1 cellular context compared by ENCODE assay signal in the genomic region with DNA sequence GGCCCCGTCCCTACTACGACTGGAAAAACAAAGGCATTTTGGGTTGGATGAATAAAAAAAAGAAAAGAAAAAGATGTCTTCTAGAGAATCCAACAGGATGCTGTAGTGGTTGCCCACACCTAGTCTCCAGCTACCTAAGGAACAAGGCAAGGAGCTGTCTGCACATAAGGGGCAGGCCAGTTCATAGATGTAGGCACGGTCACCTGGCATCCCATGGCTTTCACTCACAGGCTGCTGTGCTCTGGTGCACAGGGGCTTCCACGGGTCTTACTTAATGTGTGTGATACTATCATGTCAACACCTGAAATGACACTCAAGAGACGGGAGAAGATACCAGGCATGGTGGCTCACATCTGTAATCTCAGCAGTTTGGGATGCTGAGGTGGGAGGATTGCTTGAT.
TF ChIP-seq lines count a peak whose summit lies in the region.

No MANE protein-coding gene starts in this region.

TF ChIP-seq in HepG2, 621 proteins besides CTCF, POLR2A, EP300 and RAD21 (continued from another document):
- TF ChIP-seq, protein P1, sequence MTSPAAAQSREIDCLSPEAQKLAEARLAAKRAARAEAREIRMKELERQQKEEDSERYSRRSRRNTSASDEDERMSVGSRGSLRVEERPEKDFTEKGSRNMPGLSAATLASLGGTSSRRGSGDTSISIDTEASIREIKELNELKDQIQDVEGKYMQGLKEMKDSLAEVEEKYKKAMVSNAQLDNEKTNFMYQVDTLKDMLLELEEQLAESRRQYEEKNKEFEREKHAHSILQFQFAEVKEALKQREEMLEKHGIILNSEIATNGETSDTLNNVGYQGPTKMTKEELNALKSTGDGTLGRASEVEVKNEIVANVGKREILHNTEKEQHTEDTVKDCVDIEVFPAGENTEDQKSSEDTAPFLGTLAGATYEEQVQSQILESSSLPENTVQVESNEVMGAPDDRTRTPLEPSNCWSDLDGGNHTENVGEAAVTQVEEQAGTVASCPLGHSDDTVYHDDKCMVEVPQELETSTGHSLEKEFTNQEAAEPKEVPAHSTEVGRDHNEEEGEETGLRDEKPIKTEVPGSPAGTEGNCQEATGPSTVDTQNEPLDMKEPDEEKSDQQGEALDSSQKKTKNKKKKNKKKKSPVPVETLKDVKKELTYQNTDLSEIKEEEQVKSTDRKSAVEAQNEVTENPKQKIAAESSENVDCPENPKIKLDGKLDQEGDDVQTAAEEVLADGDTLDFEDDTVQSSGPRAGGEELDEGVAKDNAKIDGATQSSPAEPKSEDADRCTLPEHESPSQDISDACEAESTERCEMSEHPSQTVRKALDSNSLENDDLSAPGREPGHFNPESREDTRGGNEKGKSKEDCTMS (CRISPR knock-in tag; conservative IDR thresholded peaks at IDR 0.05): no peak
- TF ChIP-seq, protein P2, sequence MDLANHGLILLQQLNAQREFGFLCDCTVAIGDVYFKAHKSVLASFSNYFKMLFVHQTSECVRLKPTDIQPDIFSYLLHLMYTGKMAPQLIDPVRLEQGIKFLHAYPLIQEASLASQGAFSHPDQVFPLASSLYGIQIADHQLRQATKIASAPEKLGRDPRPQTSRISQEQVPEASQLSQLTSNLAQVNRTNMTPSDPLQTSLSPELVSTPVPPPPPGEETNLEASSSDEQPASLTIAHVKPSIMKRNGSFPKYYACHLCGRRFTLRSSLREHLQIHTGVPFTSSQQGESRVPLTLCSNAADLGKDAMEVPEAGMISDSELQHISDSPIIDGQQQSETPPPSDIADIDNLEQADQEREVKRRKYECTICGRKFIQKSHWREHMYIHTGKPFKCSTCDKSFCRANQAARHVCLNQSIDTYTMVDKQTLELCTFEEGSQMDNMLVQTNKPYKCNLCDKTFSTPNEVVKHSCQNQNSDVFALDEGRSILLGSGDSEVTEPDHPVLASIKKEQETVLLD (CRISPR knock-in tag; IDR thresholded peaks at IDR 0.05; ENCODE audit: low read depth): no peak
- TF ChIP-seq, protein P3, sequence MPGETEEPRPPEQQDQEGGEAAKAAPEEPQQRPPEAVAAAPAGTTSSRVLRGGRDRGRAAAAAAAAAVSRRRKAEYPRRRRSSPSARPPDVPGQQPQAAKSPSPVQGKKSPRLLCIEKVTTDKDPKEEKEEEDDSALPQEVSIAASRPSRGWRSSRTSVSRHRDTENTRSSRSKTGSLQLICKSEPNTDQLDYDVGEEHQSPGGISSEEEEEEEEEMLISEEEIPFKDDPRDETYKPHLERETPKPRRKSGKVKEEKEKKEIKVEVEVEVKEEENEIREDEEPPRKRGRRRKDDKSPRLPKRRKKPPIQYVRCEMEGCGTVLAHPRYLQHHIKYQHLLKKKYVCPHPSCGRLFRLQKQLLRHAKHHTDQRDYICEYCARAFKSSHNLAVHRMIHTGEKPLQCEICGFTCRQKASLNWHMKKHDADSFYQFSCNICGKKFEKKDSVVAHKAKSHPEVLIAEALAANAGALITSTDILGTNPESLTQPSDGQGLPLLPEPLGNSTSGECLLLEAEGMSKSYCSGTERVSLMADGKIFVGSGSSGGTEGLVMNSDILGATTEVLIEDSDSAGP (CRISPR knock-in tag; IDR thresholded peaks at IDR 0.05; ENCODE audit: borderline replicate concordance): no peak
TF ChIP-seq in HepG2: peak in this region for 0.
